Comparison of ENCODE assay signal across 23 cellular contexts in the genomic region with DNA sequence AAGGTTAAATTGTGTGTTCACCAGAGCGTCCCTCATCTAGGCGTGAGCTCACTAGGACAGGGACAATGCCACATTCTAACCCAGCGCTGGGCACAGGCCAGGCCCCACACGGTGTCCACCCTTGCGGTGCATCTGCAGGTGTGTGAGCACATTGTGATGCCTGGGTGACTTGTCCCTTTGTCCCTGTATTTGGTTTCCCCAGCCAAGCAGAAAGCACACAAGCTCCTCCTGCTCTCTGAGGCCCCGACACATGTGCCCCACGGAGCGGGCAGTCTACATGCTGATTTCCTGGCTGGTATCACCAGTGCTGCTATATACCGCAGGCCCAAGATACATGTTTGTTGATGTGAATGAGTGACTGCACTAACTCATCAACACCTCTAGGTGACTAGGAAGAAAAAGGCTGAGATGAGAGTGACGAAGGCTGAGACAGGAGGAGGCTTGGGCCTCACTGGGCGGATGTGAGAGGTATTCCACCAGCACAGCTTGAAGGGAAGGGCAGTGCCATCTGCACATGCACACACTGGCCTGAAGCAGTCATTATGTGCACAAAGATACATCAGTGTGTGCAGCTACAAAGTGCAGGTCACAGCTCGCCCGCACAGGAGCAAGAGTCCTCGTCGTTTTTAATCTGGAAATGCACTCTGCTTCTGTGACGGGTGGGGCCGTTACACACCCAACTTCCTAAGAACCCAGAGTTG.
DNase-seq lines count a peak whose midpoint lies in the region; ATAC-seq and TF ChIP-seq lines count a peak whose summit lies in the region.
"Had no signal": no experiment of that assay in that cellular context is flagged by ENCODE, and none has a peak within 500 bp of the region (broad histone marks: within the 10 kb centered on the region; RNA-seq: fewer than 3 reads in every experiment).

No MANE protein-coding gene starts in this region.

- no peaks in the 10 kb centered on the region for H3K36me3 ChIP-seq in osteoblast (ENCODE audit: insufficient read depth, low read length)
- H3K36me3 ChIP-seq: brain microvascular endothelial cell, upper lobe of left lung had no signal

- no peak overlapping the region for H3K27ac Mint-ChIP-seq in activated CD8-positive, alpha-beta memory T cell treated with anti-CD3 and anti-CD28 coated beads, Interleukin-2, amount 10 ng/mL, durations not matched to agents 7 days and 5 days
- H3K27ac Mint-ChIP-seq: activated naive CD4-positive, alpha-beta T cell treated with anti-CD3 and anti-CD28 coated beads for 36 hours; stimulated activated naive B cell treated with anti-CD40 and anti-IgM and Interleukin-4, amounts not matched to agents 10 μg/mL and 1 μg/mL and 100 μg/mL, for 72 hours; T-helper 1 cell treated with Interleukin-12 subunit alpha and Interleukin-12 subunit beta and Interleukin-4 antibody, amounts not matched to agents 30 μg/mL and 1 μg/mL, for 36 hours had no signal

- H3K27me3 Mint-ChIP-seq in activated CD8-positive, alpha-beta memory T cell treated with anti-CD3 and anti-CD28 coated beads, Interleukin-2, amount 10 ng/mL, durations not matched to agents 7 days and 5 days, result no peaks in the 10 kb centered on the region
- H3K27me3 Mint-ChIP-seq: naive thymus-derived CD4-positive, alpha-beta T cell; stimulated activated naive B cell treated with anti-CD40 and anti-IgM and Interleukin-4, amounts not matched to agents 10 μg/mL and 1 μg/mL and 100 μg/mL, for 72 hours had no signal

- peaks cover 3% of the 10 kb centered on the region for H3K4me1 Mint-ChIP-seq in activated CD8-positive, alpha-beta memory T cell treated with anti-CD3 and anti-CD28 coated beads, Interleukin-2, amount 10 ng/mL, durations not matched to agents 7 days and 5 days
- H3K4me1 Mint-ChIP-seq: naive thymus-derived CD4-positive, alpha-beta T cell; stimulated activated naive B cell treated with anti-CD40 and anti-IgM and Interleukin-4, amounts not matched to agents 10 μg/mL and 1 μg/mL and 100 μg/mL, for 72 hours had no signal

- no peak overlapping the region for H3K27ac ChIP-seq in osteoblast (ENCODE audit: low read depth, low read length)
- H3K27ac ChIP-seq: 22Rv1; BLaER1 treated with 17β-estradiol and CSF1 and Interleukin-3, amounts not matched to agents 10 nM and 100 nM; brain microvascular endothelial cell; upper lobe of left lung had no signal

- no peaks in the 10 kb centered on the region for H4K20me1 ChIP-seq in osteoblast (ENCODE audit: insufficient read depth, low read length)

- H3K36me3 Mint-ChIP-seq in activated CD8-positive, alpha-beta memory T cell treated with anti-CD3 and anti-CD28 coated beads, Interleukin-2, amount 10 ng/mL, durations not matched to agents 7 days and 5 days, result peaks cover 5% of the 10 kb centered on the region

- H3K9me3 ChIP-seq in osteoblast (ENCODE audit: low read depth, low read length), result no peaks in the 10 kb centered on the region
- H3K9me3 ChIP-seq: BLaER1 treated with 17β-estradiol and CSF1 and Interleukin-3, amounts not matched to agents 10 nM and 100 nM; SK-N-SH; upper lobe of left lung had no signal

- no peaks in the 10 kb centered on the region for H3K9me3 Mint-ChIP-seq in activated CD8-positive, alpha-beta memory T cell treated with anti-CD3 and anti-CD28 coated beads, Interleukin-2, amount 10 ng/mL, durations not matched to agents 7 days and 5 days (ENCODE audit: low read depth)
- H3K9me3 Mint-ChIP-seq: T-helper 1 cell treated with Interleukin-12 subunit alpha and Interleukin-12 subunit beta and Interleukin-4 antibody, amounts not matched to agents 30 μg/mL and 1 μg/mL, for 36 hours had no signal

- no peak overlapping the region for H3K4me3 Mint-ChIP-seq in activated CD8-positive, alpha-beta memory T cell treated with anti-CD3 and anti-CD28 coated beads, Interleukin-2, amount 10 ng/mL, durations not matched to agents 7 days and 5 days
- H3K4me3 Mint-ChIP-seq: activated naive CD4-positive, alpha-beta T cell treated with anti-CD3 and anti-CD28 coated beads for 36 hours; naive thymus-derived CD4-positive, alpha-beta T cell; stimulated activated naive B cell treated with anti-CD40 and anti-IgM and Interleukin-4, amounts not matched to agents 10 μg/mL and 1 μg/mL and 100 μg/mL, for 72 hours; T-helper 1 cell treated with Interleukin-12 subunit alpha and Interleukin-12 subunit beta and Interleukin-4 antibody, amounts not matched to agents 30 μg/mL and 1 μg/mL, for 36 hours had no signal

- no peak overlapping the region for H2AFZ ChIP-seq in osteoblast (ENCODE audit: low read length)

- peaks cover 15% of the 10 kb centered on the region for H3K4me1 ChIP-seq in osteoblast (ENCODE audit: insufficient read depth, low read length)
- H3K4me1 ChIP-seq: upper lobe of left lung had no signal

- H3K27me3 ChIP-seq in osteoblast (ENCODE audit: insufficient read depth, low read length), result no peaks in the 10 kb centered on the region
- H3K27me3 ChIP-seq: BLaER1 treated with 17β-estradiol and CSF1 and Interleukin-3, amounts not matched to agents 10 nM and 100 nM; brain microvascular endothelial cell; upper lobe of left lung had no signal

- peak; percentile 88 for ATAC-seq in esophagus mucosa
- no peak for ATAC-seq in activated CD8-positive, alpha-beta memory T cell treated with anti-CD3 and anti-CD28 coated beads, Interleukin-2, amount 10 ng/mL, durations not matched to agents 7 days and 5 days
- ATAC-seq: activated CD4-positive, CD25-positive, alpha-beta regulatory T cell treated with anti-CD3 and anti-CD28 coated beads, Interleukin-2, amount 50 U/mL, for 24 hours; HCT116; naive thymus-derived CD4-positive, alpha-beta T cell; stimulated activated naive B cell treated with anti-CD40 and anti-IgM and Interleukin-4, amounts not matched to agents 10 μg/mL and 1 μg/mL and 100 μg/mL, for 72 hours had no signal

- no peak for TF ChIP-seq CTCF in osteoblast (IDR thresholded peaks at IDR 0.05; ENCODE audit: extremely low read depth, low read depth, low read length)

- CTCF ChIA-PET in activated CD8-positive, alpha-beta memory T cell treated with anti-CD3 and anti-CD28 coated beads, Interleukin-2, amount 10 ng/mL, durations not matched to agents 7 days and 5 days (lab: Charles Lee), result no interaction called here

- DNase-seq in DMS153 treated with DMSO at 0.1 percent for 48 hours (lab: John Stamatoyannopoulos, UW; ENCODE audit: unreplicated experiment) (peak; percentile 17), DMS153 (lab: John Stamatoyannopoulos, UW) (no peak), NCI-H2171 (lab: John Stamatoyannopoulos, UW) (peak; percentile 74), osteoblast (ENCODE audit: insufficient read length, low spot score, missing footprints) (peak; percentile 65), KBM-7 (no peak)
- no peak for DNase-seq in activated CD8-positive, alpha-beta memory T cell treated with anti-CD3 and anti-CD28 coated beads, Interleukin-2, amount 10 ng/mL, durations not matched to agents 7 days and 5 days
- DNase-seq in activated CD8-positive, alpha-beta memory T cell treated with anti-CD3 and anti-CD28 coated beads, Interleukin-2, amount 50 U/mL, for 48 hours, result no peak
- DNase-seq: activated CD4-positive, alpha-beta T cell treated with anti-CD3 and anti-CD28 coated beads, Interleukin-2, amount 50 U/mL, for 4 hours; activated naive CD4-positive, alpha-beta T cell treated with anti-CD3 and anti-CD28 coated beads for 36 hours; brain microvascular endothelial cell; glutamatergic neuron; naive thymus-derived CD4-positive, alpha-beta T cell; NCI-H524 treated with DMSO at 0.1 percent for 48 hours; stimulated activated naive B cell treated with anti-CD40 and anti-IgM and Interleukin-4, amounts not matched to agents 10 μg/mL and 1 μg/mL and 100 μg/mL, for 72 hours; substantia nigra had no signal

- H3K4me3 ChIP-seq in osteoblast (ENCODE audit: insufficient read depth, low read length), result no peak overlapping the region
- H3K4me3 ChIP-seq: BLaER1 treated with 17β-estradiol and CSF1 and Interleukin-3, amounts not matched to agents 10 nM and 100 nM; upper lobe of left lung had no signal

- in situ Hi-C loops in KBM-7 (cut with MboI; ENCODE audit: low pct_unique_long_range_greater_than_20kb, low sequenced_read_pairs), result no loop called here

- no peaks in the 10 kb centered on the region for H3K79me2 ChIP-seq in osteoblast (ENCODE audit: insufficient read depth, low read length)

- H3K4me2 ChIP-seq in osteoblast (ENCODE audit: insufficient read depth, low read length), result no peak overlapping the region
- H3K4me2 ChIP-seq: BLaER1 treated with 17β-estradiol and CSF1 and Interleukin-3, amounts not matched to agents 10 nM and 100 nM; SK-N-SH had no signal

Comparison
In these comparisons a context has a peak if more than half of its experiments do, and no peak if none do; other contexts are left out.
1. DNase-seq: peak in DMS153 treated with DMSO at 0.1 percent for 48 hours (single experiment), NCI-H2171 (single experiment) and osteoblast (single experiment); none in DMS153 (single experiment), KBM-7 (single experiment), activated CD8-positive, alpha-beta memory T cell treated with anti-CD3 and anti-CD28 coated beads, Interleukin-2, amount 10 ng/mL, durations not matched to agents 7 days and 5 days (single experiment) and activated CD8-positive, alpha-beta memory T cell treated with anti-CD3 and anti-CD28 coated beads, Interleukin-2, amount 50 U/mL, for 48 hours (single experiment).